Comparison of ENCODE assay signal across 15 cellular contexts in the genomic region with DNA sequence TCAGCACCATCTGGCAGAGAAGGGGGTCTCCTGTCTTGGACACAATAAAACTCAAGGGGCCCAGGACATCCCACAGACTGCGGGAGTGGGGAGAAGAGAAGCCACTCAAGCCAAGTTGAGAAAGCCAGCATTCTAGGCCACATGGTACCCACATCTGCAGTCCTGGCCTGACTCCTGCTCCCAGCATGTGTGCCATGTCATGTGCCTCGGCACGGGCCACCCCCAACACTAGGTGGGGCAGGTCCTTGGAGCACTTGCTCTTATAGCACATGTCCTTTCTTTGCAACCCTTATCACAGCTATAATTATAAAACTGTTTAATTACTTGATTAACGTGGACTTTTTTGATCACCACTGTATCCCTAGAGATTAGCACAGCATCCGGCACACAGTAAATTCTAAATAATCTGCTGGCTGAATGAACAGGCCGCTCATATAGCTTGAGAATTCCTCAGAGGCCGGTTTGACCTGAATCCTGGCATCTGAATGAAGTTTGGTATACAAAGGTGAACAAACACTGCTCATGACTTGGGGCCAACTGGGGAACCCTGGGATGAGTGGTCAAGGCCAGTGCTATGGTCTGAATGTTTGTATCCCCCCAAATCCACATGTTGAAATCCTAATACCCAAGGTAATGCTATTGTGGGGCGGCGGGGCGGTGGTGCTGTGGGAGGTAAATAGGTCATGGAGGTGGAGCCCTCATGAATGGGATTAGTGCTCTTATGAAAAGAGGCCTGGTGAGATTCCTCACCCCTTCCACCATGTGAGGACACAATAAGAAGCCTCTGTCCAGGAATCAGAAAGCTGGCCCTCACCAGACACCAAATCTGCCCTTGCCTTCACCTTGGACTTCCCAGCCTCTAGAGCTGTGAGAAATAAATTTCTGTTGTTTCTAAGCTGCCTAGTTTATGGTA. TPM values are rescaled to one million over a fixed set of nuclear protein-coding genes. Genes with fewer than 3 reads are reported as not detected.
DNase-seq lines count a peak whose midpoint lies in the region; ATAC-seq and TF ChIP-seq lines count a peak whose summit lies in the region.
"Had no signal": no experiment of that assay in that cellular context is flagged by ENCODE, and none has a peak within 500 bp of the region (broad histone marks: within the 10 kb centered on the region; RNA-seq: fewer than 3 reads in every experiment).

No MANE protein-coding gene starts in this region.

- H3K4me3 ChIP-seq in Karpas-422 (ENCODE audit: low read length), result no peak overlapping the region
- H3K4me3 ChIP-seq in psoas muscle, result no peak overlapping the region
- H3K4me3 ChIP-seq: tibial nerve had no signal

- ATAC-seq in psoas muscle (no peak), GM21381 (IDR thresholded peaks at IDR 0.05; ENCODE audit: unreplicated experiment) (no peak), GM21717 (IDR thresholded peaks at IDR 0.05; ENCODE audit: unreplicated experiment) (no peak)
- ATAC-seq: esophagus mucosa, PC-3 had no signal

- H3K27ac ChIP-seq in Karpas-422 (ENCODE audit: low read length) (peak overlapping the region; percentile 48; the same call in 1 of the 2 replicates), psoas muscle (peak overlapping the region; percentile 23)

- no peak for TF ChIP-seq CTCF in brain (conservative IDR thresholded peaks at IDR 0.05)
- TF ChIP-seq CTCF in psoas muscle (IDR thresholded peaks at IDR 0.05), result no peak

- H3K9me3 ChIP-seq in Karpas-422 (ENCODE audit: low read length), result no peaks in the 10 kb centered on the region
- H3K9me3 ChIP-seq in psoas muscle, result no peaks in the 10 kb centered on the region
- H3K9me3 ChIP-seq: tibial nerve had no signal

- H3K9me2 ChIP-seq in Karpas-422 (replicated peaks; ENCODE audit: insufficient read depth, low read length), result no peaks in the 10 kb centered on the region

- no peaks in the 10 kb centered on the region for H3K27me3 ChIP-seq in Karpas-422 (ENCODE audit: low read length)
- no peaks in the 10 kb centered on the region for H3K27me3 ChIP-seq in psoas muscle (ENCODE audit: insufficient read depth in 3 of 3, low read length in 2 of 3)
- H3K27me3 ChIP-seq: tibial nerve had no signal

- H4K20me1 ChIP-seq in Karpas-422 (ENCODE audit: insufficient read depth, low read depth, low read length), result peaks cover 18% of the 10 kb centered on the region

- H3K36me3 Mint-ChIP-seq in activated CD4-positive, alpha-beta memory T cell treated with anti-CD3 and anti-CD28 coated beads, Interleukin-2, amount 10 ng/mL, durations not matched to agents 7 days and 5 days (ENCODE audit: low read depth), result no peaks in the 10 kb centered on the region
- peaks cover 2% of the 10 kb centered on the region for H3K36me3 Mint-ChIP-seq in activated CD4-positive, alpha-beta memory T cell treated with anti-CD3 and anti-CD28 coated beads for 36 hours
- peaks cover 21% of the 10 kb centered on the region for H3K36me3 Mint-ChIP-seq in brain

- peak overlapping the region; percentile 29 for H3K4me2 ChIP-seq in Karpas-422 (ENCODE audit: low read depth, low read length, poor library complexity, severe bottlenecking)

- peaks cover 14% of the 10 kb centered on the region for H3K4me1 Mint-ChIP-seq in activated CD4-positive, alpha-beta memory T cell treated with anti-CD3 and anti-CD28 coated beads, Interleukin-2, amount 10 ng/mL, durations not matched to agents 7 days and 5 days
- H3K4me1 Mint-ChIP-seq in activated CD4-positive, alpha-beta memory T cell treated with anti-CD3 and anti-CD28 coated beads for 36 hours (ENCODE audit: low read depth), result peaks cover 18% of the 10 kb centered on the region
- H3K4me1 Mint-ChIP-seq in brain, result peaks cover 64% of the 10 kb centered on the region

- no peak overlapping the region for H3K4me3 Mint-ChIP-seq in activated CD4-positive, alpha-beta memory T cell treated with anti-CD3 and anti-CD28 coated beads, Interleukin-2, amount 10 ng/mL, durations not matched to agents 7 days and 5 days
- no peak overlapping the region for H3K4me3 Mint-ChIP-seq in activated CD4-positive, alpha-beta memory T cell treated with anti-CD3 and anti-CD28 coated beads for 36 hours
- peak overlapping the region in 1 of 5 experiments; percentile 45 for H3K4me3 Mint-ChIP-seq in brain

- POLR2A ChIA-PET in activated CD4-positive, alpha-beta memory T cell treated with anti-CD3 and anti-CD28 coated beads, Interleukin-2, amount 10 ng/mL, durations not matched to agents 7 days and 5 days (lab: Charles Lee), result interaction anchor here (1.2 kb wide), 1 partner anchor 18 kb away, joined by 3 read pairs; no protein-coding TSS in a partner anchor
- POLR2A ChIA-PET in activated CD4-positive, alpha-beta memory T cell treated with anti-CD3 and anti-CD28 coated beads for 36 hours (lab: Charles Lee), result no interaction called here

- peaks cover 4% of the 10 kb centered on the region for H3K27me3 Mint-ChIP-seq in activated CD4-positive, alpha-beta memory T cell treated with anti-CD3 and anti-CD28 coated beads, Interleukin-2, amount 10 ng/mL, durations not matched to agents 7 days and 5 days
- H3K27me3 Mint-ChIP-seq in activated CD4-positive, alpha-beta memory T cell treated with anti-CD3 and anti-CD28 coated beads for 36 hours, result no peaks in the 10 kb centered on the region
- no peaks in the 10 kb centered on the region for H3K27me3 Mint-ChIP-seq in brain
- H3K27me3 Mint-ChIP-seq: activated naive CD4-positive, alpha-beta T cell treated with anti-CD3 and anti-CD28 coated beads, Interleukin-2, amount 50 U/mL, for 24 hours; T-cell had no signal

- intact Hi-C loops in activated CD4-positive, alpha-beta memory T cell treated with anti-CD3 and anti-CD28 coated beads for 36 hours (cut with micrococcal nuclease), result no loop called here
- intact Hi-C loops in psoas muscle (cut with DNase I), result no loop called here

- peaks cover 43% of the 10 kb centered on the region for H3K4me1 ChIP-seq in Karpas-422 (ENCODE audit: low read length)
- peaks cover 38% of the 10 kb centered on the region for H3K4me1 ChIP-seq in psoas muscle

- 59 to 61% (median 60%) methylated on average over 10 of the region's 10 CpGs for WGBS in psoas muscle, 3 donors

- H3K36me3 ChIP-seq in Karpas-422 (ENCODE audit: insufficient read depth, low read length) (no peaks in the 10 kb centered on the region), psoas muscle (ENCODE audit: insufficient read depth in 1 of 2, low read depth in 1 of 2) (peaks cover 0 to 6% of the 10 kb centered on the region in 2 donors)

- DNase-seq in activated CD4-positive, alpha-beta memory T cell treated with anti-CD3 and anti-CD28 coated beads, Interleukin-2, amount 10 ng/mL, durations not matched to agents 7 days and 5 days, result no peak
- no peak for DNase-seq in activated CD4-positive, alpha-beta memory T cell treated with anti-CD3 and anti-CD28 coated beads for 36 hours
- DNase-seq in Karpas-422 (no peak), psoas muscle (no peak), NCI-H524 (lab: John Stamatoyannopoulos, UW) (no peak)
- DNase-seq: DMS79, NCI-H226, PC-3 had no signal

- H3K79me2 ChIP-seq in Karpas-422 (ENCODE audit: low read length), result peaks cover 71% of the 10 kb centered on the region

- CTCF ChIA-PET in activated CD4-positive, alpha-beta memory T cell treated with anti-CD3 and anti-CD28 coated beads, Interleukin-2, amount 10 ng/mL, durations not matched to agents 7 days and 5 days (lab: Charles Lee), result interaction anchor here (1.5 to 1.9 kb wide), 2 partner anchors 44 to 145 kb away, joined by 3 to 7 read pairs; no protein-coding TSS in a partner anchor
- CTCF ChIA-PET in activated CD4-positive, alpha-beta memory T cell treated with anti-CD3 and anti-CD28 coated beads for 36 hours (lab: Charles Lee), result interaction anchor here (1.2 to 1.6 kb wide), 3 partner anchors 18 to 45 kb away, joined by 3 to 5 read pairs (median 4); no protein-coding TSS in a partner anchor

- no peak overlapping the region for H2AFZ ChIP-seq in Karpas-422 (ENCODE audit: low read length)

- peak overlapping the region; percentile 27 for H3K27ac Mint-ChIP-seq in activated CD4-positive, alpha-beta memory T cell treated with anti-CD3 and anti-CD28 coated beads, Interleukin-2, amount 10 ng/mL, durations not matched to agents 7 days and 5 days
- H3K27ac Mint-ChIP-seq in activated CD4-positive, alpha-beta memory T cell treated with anti-CD3 and anti-CD28 coated beads for 36 hours, result no peak overlapping the region
- H3K27ac Mint-ChIP-seq in brain, result peak overlapping the region in 3 of 5 experiments; percentile 34 to 69 (median 65)

- peak overlapping the region; percentile 21; the same call in 1 of the 2 replicates for H3K9ac ChIP-seq in Karpas-422 (ENCODE audit: low read length)

- H3K9me3 Mint-ChIP-seq in activated CD4-positive, alpha-beta memory T cell treated with anti-CD3 and anti-CD28 coated beads, Interleukin-2, amount 10 ng/mL, durations not matched to agents 7 days and 5 days, result no peaks in the 10 kb centered on the region
- H3K9me3 Mint-ChIP-seq in activated CD4-positive, alpha-beta memory T cell treated with anti-CD3 and anti-CD28 coated beads for 36 hours, result no peaks in the 10 kb centered on the region
- H3K9me3 Mint-ChIP-seq in brain, result peaks cover 0 to 6% (median 0%) of the 10 kb centered on the region in 5 experiments
- H3K9me3 Mint-ChIP-seq: activated naive CD4-positive, alpha-beta T cell treated with anti-CD3 and anti-CD28 coated beads, Interleukin-2, amount 50 U/mL, for 24 hours; T-cell had no signal

RNA-seq across cellular contexts. Expression of gene NCKAP5L, which starts 6.6 kb away (rescaled TPM):
- 1 to 10 TPM; 1.1 to 1.2 TPM for total RNA-seq in activated CD4-positive, alpha-beta memory T cell treated with anti-CD3 and anti-CD28 coated beads, Interleukin-2, amount 10 ng/mL, durations not matched to agents 7 days and 5 days
- 1 to 10 TPM; 2.9 to 3.0 TPM for total RNA-seq in activated CD4-positive, alpha-beta memory T cell treated with anti-CD3 and anti-CD28 coated beads for 36 hours
- total RNA-seq in Karpas-422 (2014; rRNA removed; shearing (Covaris generic); ENCODE audit: low replicate concordance), result 17.3 and 25.2 TPM in 2 replicates
- polyA plus RNA-seq in brain (ENCODE audit: insufficient read depth, low read depth, low replicate concordance) (15.3 TPM), psoas muscle (1 to 10 TPM; 6.8 to 7.8 (median 7.1) TPM)
- 10 to 100 TPM; 11.7 to 16.5 (median 12.8) TPM for total RNA-seq in psoas muscle

RNA-seq across cellular contexts. Expression of gene BCDIN3D, which starts 21.3 kb away (rescaled TPM):
- total RNA-seq in activated CD4-positive, alpha-beta memory T cell treated with anti-CD3 and anti-CD28 coated beads, Interleukin-2, amount 10 ng/mL, durations not matched to agents 7 days and 5 days, result 1 to 10 TPM; 8.9 to 9.9 TPM
- total RNA-seq in activated CD4-positive, alpha-beta memory T cell treated with anti-CD3 and anti-CD28 coated beads for 36 hours, result 1 to 10 TPM; 5.8 to 6.1 TPM
- total RNA-seq in Karpas-422 (2014; rRNA removed; shearing (Covaris generic); ENCODE audit: low replicate concordance), result 5.8 and 10.2 TPM in 2 replicates
- polyA plus RNA-seq in brain (ENCODE audit: insufficient read depth, low read depth, low replicate concordance) (3.6 TPM), psoas muscle (1 to 10 TPM; 1.8 to 9.0 (median 3.1) TPM)
- total RNA-seq in psoas muscle, result 1 to 10 TPM; 1.6 to 3.5 (median 3.3) TPM
